3 cellular contexts compared by ENCODE assay signal in the genomic region with DNA sequence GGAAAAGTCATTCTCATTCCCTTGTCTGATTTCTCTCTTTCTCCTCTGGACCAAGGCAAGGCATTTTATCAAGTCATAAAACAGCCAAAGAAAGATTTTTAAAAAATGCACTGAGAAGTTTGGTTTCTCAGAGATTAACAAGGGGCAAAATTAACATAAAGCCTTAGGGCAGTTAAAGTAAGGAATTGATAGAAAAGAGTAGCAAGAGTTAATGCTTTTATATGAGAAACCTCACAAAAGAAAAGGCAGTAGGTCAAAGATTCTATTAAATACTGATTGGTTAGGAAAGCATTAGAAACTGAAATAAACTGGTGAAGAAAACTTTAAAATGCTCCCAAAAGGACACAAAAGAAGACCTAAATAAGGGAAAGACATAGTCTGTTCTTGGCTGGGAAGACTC.
"Had no signal": no experiment of that assay in that cellular context is flagged by ENCODE, and none has a peak within 500 bp of the region (broad histone marks: within the 10 kb centered on the region; RNA-seq: fewer than 3 reads in every experiment).

No MANE protein-coding gene starts in this region.

- DNase-seq: GDM1, GF-D8 had no signal

- H3K4me3 ChIP-seq: GM12878 had no signal

- ATAC-seq: GM12878 had no signal
